In genomic region chr9:99051851-99052250, GRCh38 we compare ENCODE assay signal across 19 cellular contexts. TPM values are rescaled to one million over a fixed set of nuclear protein-coding genes. Genes with fewer than 3 reads are reported as not detected.
DNase-seq lines count a peak whose midpoint lies in the region; ATAC-seq and TF ChIP-seq lines count a peak whose summit lies in the region.
"Had no signal": no experiment of that assay in that cellular context is flagged by ENCODE, and none has a peak within 500 bp of the region (broad histone marks: within the 10 kb centered on the region; RNA-seq: fewer than 3 reads in every experiment).

No MANE protein-coding gene starts in this region.

- BruUV-seq in PC-9 (replicated peaks; lab: Mats Ljungman, UMichigan), result no TSS peak

- DNase-seq in HFFc6 (no peak), PC-9 (no peak), esophagus squamous epithelium (lab: John Stamatoyannopoulos, UW) (no peak), glutamatergic neuron (no peak), NCI-H446 treated with DMSO at 0.1 percent for 48 hours (lab: John Stamatoyannopoulos, UW) (no peak), SK-N-SH (no peak)
- DNase-seq: H9, NCI-H1694, NCI-H2081, NCI-H2171, NCI-H345, NCI-H524 treated with DMSO at 0.1 percent for 48 hours, NCI-H82, Right ventricle myocardium superior had no signal

- H3K4me3 Mint-ChIP-seq in HFFc6 (no peak overlapping the region), nephron (no peak overlapping the region), glutamatergic neuron (ENCODE audit: unreplicated experiment) (no peak overlapping the region)
- H3K4me3 Mint-ChIP-seq: B cell, H9 had no signal

- WGBS in esophagus squamous epithelium, 2 donors, result 72 to 77% methylated on average over 4 of the region's 4 CpGs
- 68% methylated on average over 4 of the region's 4 CpGs for WGBS in SK-N-SH (ENCODE audit: low lambda C conversion rate)

- peaks cover 80% of the 10 kb centered on the region for H3K4me1 Mint-ChIP-seq in HFFc6 (ENCODE audit: low read depth)
- H3K4me1 Mint-ChIP-seq in nephron, result peaks cover 8% of the 10 kb centered on the region
- H3K4me1 Mint-ChIP-seq in glutamatergic neuron (ENCODE audit: low read depth, unreplicated experiment), result no peaks in the 10 kb centered on the region

- no peak for TF ChIP-seq RAD21 in SK-N-SH (IDR thresholded peaks at IDR 0.05; ENCODE audit: low read length)

- TF ChIP-seq CTCF in HFFc6 (IDR thresholded peaks at IDR 0.05) (no peak), PC-9 (conservative IDR thresholded peaks at IDR 0.05) (no peak), esophagus squamous epithelium (IDR thresholded peaks at IDR 0.05) (no peak), nephron (IDR thresholded peaks at IDR 0.05; ENCODE audit: unreplicated experiment in 3 of 3) (no peak), glutamatergic neuron (IDR thresholded peaks at IDR 0.05; ENCODE audit: partially characterized antibody, unreplicated experiment) (no peak), SK-N-SH (IDR thresholded peaks at IDR 0.05) (no peak)

- H3K36me3 ChIP-seq in PC-9 (ENCODE audit: low read depth) (no peaks in the 10 kb centered on the region), esophagus squamous epithelium (peaks cover 0 to 42% (median 0%) of the 10 kb centered on the region in 3 donors), SK-N-SH (replicated peaks in 1 of 2; ENCODE audit: control insufficient read depth in 1 of 2, insufficient read depth in 2 of 2, low read length in 1 of 2) (no peaks in the 10 kb centered on the region)

- H3K27ac Mint-ChIP-seq in HFFc6 (peak overlapping the region; percentile 98), nephron (peak overlapping the region in 2 of 3 experiments; percentile 65 to 90), glutamatergic neuron (ENCODE audit: unreplicated experiment) (no peak overlapping the region)
- H3K27ac Mint-ChIP-seq: B cell, CD14-positive monocyte had no signal

- H3K4me3 ChIP-seq in PC-9 (no peak overlapping the region), esophagus squamous epithelium (no peak overlapping the region), SK-N-SH (ENCODE audit: low read depth in 2 of 2, low read length in 1 of 2) (no peak overlapping the region)
- H3K4me3 ChIP-seq: A549 had no signal

- H3K4me1 ChIP-seq in PC-9 (replicated peaks; ENCODE audit: insufficient read depth) (peaks cover 91% of the 10 kb centered on the region), esophagus squamous epithelium (peaks cover 0 to 10% (median 0%) of the 10 kb centered on the region in 3 donors), SK-N-SH (ENCODE audit: control insufficient read depth in 1 of 2, insufficient read depth in 2 of 2, low read depth in 1 of 2, low read length in 1 of 2) (no peaks in the 10 kb centered on the region)

- H3K79me2 ChIP-seq in PC-9 (ENCODE audit: low read depth) (no peaks in the 10 kb centered on the region), SK-N-SH (ENCODE audit: insufficient read depth) (no peaks in the 10 kb centered on the region)

- peaks cover 11% of the 10 kb centered on the region for H3K9me3 Mint-ChIP-seq in HFFc6
- no peaks in the 10 kb centered on the region for H3K9me3 Mint-ChIP-seq in nephron
- H3K9me3 Mint-ChIP-seq in glutamatergic neuron (ENCODE audit: unreplicated experiment), result peaks cover 1% of the 10 kb centered on the region
- H3K9me3 Mint-ChIP-seq: CD14-positive monocyte, H9 had no signal

- TF ChIP-seq POLR2A in esophagus squamous epithelium (IDR thresholded peaks at IDR 0.05), result no peak

- POLR2A ChIA-PET in PC-9 (lab: Charles Lee; ENCODE audit: unreplicated experiment), result interaction anchor here (0.6 kb wide), 1 partner anchor 314 kb away, joined by 6 read pairs; no protein-coding TSS in a partner anchor
- POLR2A ChIA-PET in SK-N-SH (lab: Yijun Ruan, JAX), result no interaction called here

- CTCF ChIA-PET in PC-9 (lab: Charles Lee) (no interaction called here), SK-N-SH (lab: Yijun Ruan, JAX) (interaction anchor here (0.8 to 1.3 kb wide), 2 partner anchors 10 to 204 kb away, joined by 3 read pairs; no protein-coding TSS in a partner anchor)

- H3K36me3 Mint-ChIP-seq in HFFc6 (ENCODE audit: low read depth) (peaks cover 5% of the 10 kb centered on the region; the same call in 1 of the 2 replicates), nephron (ENCODE audit: low read depth) (no peaks in the 10 kb centered on the region), glutamatergic neuron (ENCODE audit: unreplicated experiment) (no peaks in the 10 kb centered on the region)

- H3K9me3 ChIP-seq in PC-9 (ENCODE audit: insufficient read depth, low read depth), result no peaks in the 10 kb centered on the region; the same call in 1 of the 2 replicates
- no peaks in the 10 kb centered on the region for H3K9me3 ChIP-seq in esophagus squamous epithelium
- H3K9me3 ChIP-seq in SK-N-SH, result no peaks in the 10 kb centered on the region
- H3K9me3 ChIP-seq: A549 had no signal

- no peak for TF ChIP-seq EP300 in SK-N-SH (IDR thresholded peaks at IDR 0.05; ENCODE audit: borderline replicate concordance in 1 of 2, low read depth in 1 of 2, low read length in 1 of 2)

- H3K9ac ChIP-seq in SK-N-SH, result no peak overlapping the region

- intact Hi-C loops in PC-9 (cut with micrococcal nuclease; ENCODE audit: unreplicated experiment), result loop anchor here (10.0 kb wide), 1 partner anchor 47 kb away; no protein-coding TSS in a partner anchor
- intact Hi-C loops in esophagus squamous epithelium (cut with DNase I), result no loop called here

- no peak for ATAC-seq in GM21723 (IDR thresholded peaks at IDR 0.05; ENCODE audit: unreplicated experiment)
- ATAC-seq: A549 had no signal

- H3K9me2 ChIP-seq in PC-9 (ENCODE audit: insufficient read depth) (no peaks in the 10 kb centered on the region), SK-N-SH (no peaks in the 10 kb centered on the region)

- H3K4me2 ChIP-seq in PC-9 (peak overlapping the region; percentile 37; the same call in 1 of the 2 replicates), SK-N-SH (no peak overlapping the region)
- H3K4me2 ChIP-seq: A549 had no signal

- H3K27me3 Mint-ChIP-seq in HFFc6 (ENCODE audit: insufficient read depth), result no peaks in the 10 kb centered on the region
- H3K27me3 Mint-ChIP-seq in nephron (ENCODE audit: low read depth), result peaks cover 5% of the 10 kb centered on the region
- H3K27me3 Mint-ChIP-seq in glutamatergic neuron (ENCODE audit: unreplicated experiment), result peaks cover 5% of the 10 kb centered on the region
- H3K27me3 Mint-ChIP-seq: B cell had no signal

- H3K27ac ChIP-seq in PC-9 (peak overlapping the region; percentile 86), esophagus squamous epithelium (peak overlapping the region in 3 of 4 donors; percentile 2 to 46 (median 14)), SK-N-SH (ENCODE audit: low read depth in 2 of 2, low read length in 1 of 2) (no peak overlapping the region)

- H3F3A ChIP-seq in PC-9 (ENCODE audit: insufficient read depth, low read depth) (peaks cover 54% of the 10 kb centered on the region), SK-N-SH (replicated peaks; ENCODE audit: insufficient read depth) (no peaks in the 10 kb centered on the region)

- H2AFZ ChIP-seq in PC-9 (no peak overlapping the region), SK-N-SH (ENCODE audit: low read depth) (no peak overlapping the region)

- no peaks in the 10 kb centered on the region for H4K20me1 ChIP-seq in PC-9 (ENCODE audit: insufficient read depth)
- no peaks in the 10 kb centered on the region for H4K20me1 ChIP-seq in SK-N-SH (ENCODE audit: insufficient read depth)

- H3K27me3 ChIP-seq in PC-9 (ENCODE audit: insufficient read depth, low read depth) (no peaks in the 10 kb centered on the region), esophagus squamous epithelium (no peaks in the 10 kb centered on the region), SK-N-SH (ENCODE audit: insufficient read depth) (no peaks in the 10 kb centered on the region)

TF ChIP-seq in SK-N-SH, 30 proteins besides CTCF, POLR2A, EP300 and RAD21:
- TF ChIP-seq GABPA (IDR thresholded peaks at IDR 0.05; ENCODE audit: low read depth), result no peak
- no peak for TF ChIP-seq SIN3A (IDR thresholded peaks at IDR 0.05; ENCODE audit: borderline replicate concordance, low read depth, low read length)
- no peak for TF ChIP-seq REST (IDR thresholded peaks at IDR 0.05; ENCODE audit: low read depth, low read length)
- no peak for TF ChIP-seq FOXJ3 (CRISPR knock-in tag; IDR thresholded peaks at IDR 0.05)
- no peak for TF ChIP-seq JUND (IDR thresholded peaks at IDR 0.05)
- no peak for TF ChIP-seq YY1 (IDR thresholded peaks at IDR 0.05; ENCODE audit: low read depth)

RNA-seq across cellular contexts. Expression of gene TGFBR1, which starts 53.1 kb away (rescaled TPM):
- 10 to 100 TPM; 28.8 to 39.1 (median 32.7) TPM for total RNA-seq in HFFc6 (2021; fragmentation: NEBNext Ultra II Directional; extraction: Animal tissue kit (Norgen Biotek cat#: 25700))
- 17.1 and 18.3 TPM in 2 replicates for total RNA-seq in PC-9 (2021)
- total RNA-seq in esophagus squamous epithelium, result 10 to 100 TPM; 20.2 to 34.3 (median 25.6) TPM
- 207 TPM for total RNA-seq in glutamatergic neuron (ENCODE audit: unreplicated experiment)
- polyA plus RNA-seq in SK-N-SH (2012; rRNA removed), result 15.3 and 28.7 TPM in 2 replicates
- 15.7 and 16.6 TPM in 2 replicates for polyA plus RNA-seq in SK-N-SH (2012; cell fraction: cytosol; rRNA removed)
- 5.2 and 11.8 TPM in 2 replicates for polyA plus RNA-seq in SK-N-SH (2012; cell fraction: nucleus; rRNA removed)

Comparison
In these comparisons a context has a peak if more than half of its experiments do, and no peak if none do; other contexts are left out.
1. H3K27ac ChIP-seq: peak in PC-9 (single experiment) and esophagus squamous epithelium (3 of 4); none in SK-N-SH (0 of 2).